ENCODE assay signal across 18 cellular contexts in the genomic region with DNA sequence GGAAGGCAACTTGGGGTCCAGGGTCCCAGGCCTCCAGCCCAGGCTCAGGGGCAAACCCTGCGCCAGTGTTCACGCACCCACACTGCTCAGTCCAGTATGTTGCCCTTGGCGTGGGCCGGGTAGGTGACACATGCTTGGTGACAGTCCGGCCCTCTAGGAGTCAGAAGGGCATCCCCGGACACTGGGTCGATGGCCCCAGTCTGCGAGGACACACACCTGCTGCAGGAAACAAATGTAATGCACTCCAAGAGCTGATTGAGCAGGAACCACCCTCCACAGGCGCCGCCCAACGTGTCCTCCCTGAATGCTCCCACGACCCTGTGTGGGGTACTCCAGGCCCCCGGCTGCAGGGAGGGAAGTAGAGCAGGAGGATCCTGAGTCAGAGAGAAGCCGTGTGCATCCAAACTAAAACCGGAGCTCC.
DNase-seq lines count a peak whose midpoint lies in the region; ATAC-seq, FAIRE-seq and TF ChIP-seq lines count a peak whose summit lies in the region.
"Had no signal": no experiment of that assay in that cellular context is flagged by ENCODE, and none has a peak within 500 bp of the region (broad histone marks: within the 10 kb centered on the region; RNA-seq: fewer than 3 reads in every experiment).

No MANE protein-coding gene starts in this region.

- no peaks in the 10 kb centered on the region for H3K36me3 Mint-ChIP-seq in activated naive CD8-positive, alpha-beta T cell treated with anti-CD3 and anti-CD28 coated beads, Interleukin-2, amount 10 ng/mL, durations not matched to agents 7 days and 5 days
- no peaks in the 10 kb centered on the region for H3K36me3 Mint-ChIP-seq in activated naive CD8-positive, alpha-beta T cell treated with anti-CD3 and anti-CD28 coated beads, Interleukin-2, amount 50 U/mL, for 24 hours (ENCODE audit: low read depth)
- no peaks in the 10 kb centered on the region for H3K36me3 Mint-ChIP-seq in neural progenitor cell
- H3K36me3 Mint-ChIP-seq: T-cell had no signal

- no peaks in the 10 kb centered on the region for H3K9me3 Mint-ChIP-seq in activated naive CD8-positive, alpha-beta T cell treated with anti-CD3 and anti-CD28 coated beads, Interleukin-2, amount 10 ng/mL, durations not matched to agents 7 days and 5 days
- H3K9me3 Mint-ChIP-seq in activated naive CD8-positive, alpha-beta T cell treated with anti-CD3 and anti-CD28 coated beads, Interleukin-2, amount 50 U/mL, for 24 hours = no peaks in the 10 kb centered on the region
- peaks cover under 1% of the 10 kb centered on the region for H3K9me3 Mint-ChIP-seq in neural progenitor cell
- H3K9me3 Mint-ChIP-seq: T-cell had no signal

- no peaks in the 10 kb centered on the region for H3K27me3 ChIP-seq in heart left ventricle
- no peaks in the 10 kb centered on the region for H3K27me3 ChIP-seq in neural progenitor cell
- H3K27me3 ChIP-seq: ascending aorta, stomach, vagina had no signal

- H3K79me2 ChIP-seq in neural progenitor cell (ENCODE audit: low read depth) = no peaks in the 10 kb centered on the region

- H3K27ac Mint-ChIP-seq in activated naive CD8-positive, alpha-beta T cell treated with anti-CD3 and anti-CD28 coated beads, Interleukin-2, amount 10 ng/mL, durations not matched to agents 7 days and 5 days = no peak overlapping the region
- H3K27ac Mint-ChIP-seq in activated naive CD8-positive, alpha-beta T cell treated with anti-CD3 and anti-CD28 coated beads, Interleukin-2, amount 50 U/mL, for 24 hours = no peak overlapping the region
- H3K27ac Mint-ChIP-seq in neural progenitor cell = peak overlapping the region; percentile 53
- H3K27ac Mint-ChIP-seq: HFFc6, T-cell had no signal

- FAIRE-seq in GM19239 (lab: Jason Lieb, UNC) = no peak
- FAIRE-seq: colon had no signal

- no peaks in the 10 kb centered on the region for H3K27me3 Mint-ChIP-seq in activated naive CD8-positive, alpha-beta T cell treated with anti-CD3 and anti-CD28 coated beads, Interleukin-2, amount 10 ng/mL, durations not matched to agents 7 days and 5 days
- no peaks in the 10 kb centered on the region for H3K27me3 Mint-ChIP-seq in activated naive CD8-positive, alpha-beta T cell treated with anti-CD3 and anti-CD28 coated beads, Interleukin-2, amount 50 U/mL, for 24 hours
- peaks cover 5% of the 10 kb centered on the region for H3K27me3 Mint-ChIP-seq in neural progenitor cell (ENCODE audit: insufficient read depth, low read depth)

- 49 to 65% (median 59%) methylated on average over 7 to 15 of the region's 15 CpGs for WGBS in heart left ventricle, 4 donors

- H2AFZ ChIP-seq in neural progenitor cell (replicated peaks) = no peak overlapping the region

- no peak for TF ChIP-seq CTCF in heart left ventricle (IDR thresholded peaks at IDR 0.05)
- no peak for TF ChIP-seq CTCF in neural progenitor cell (IDR thresholded peaks at IDR 0.05)

- H3K4me2 ChIP-seq in neural progenitor cell = no peak overlapping the region

- peak; percentile 19 for DNase-seq in activated naive CD8-positive, alpha-beta T cell treated with anti-CD3 and anti-CD28 coated beads, Interleukin-2, amount 10 ng/mL, durations not matched to agents 7 days and 5 days
- no peak for DNase-seq in activated naive CD8-positive, alpha-beta T cell treated with anti-CD3 and anti-CD28 coated beads, Interleukin-2, amount 50 U/mL, for 24 hours
- DNase-seq in heart left ventricle (peak in 4 of 5 donors; percentile 16 to 75 (median 62)), neural progenitor cell (ENCODE audit: low spot score) (no peak), GM19239 (ENCODE audit: insufficient read length, low spot score) (no peak), pons (ENCODE audit: low spot score) (no peak), T-helper 2 cell (no peak)
- no peak for DNase-seq in stimulated activated CD4-positive, alpha-beta T cell treated with anti-CD3 and anti-CD28 coated beads, Interleukin-1b, Interleukin-23, amount 100 ng/mL, for 48 hours
- DNase-seq: Caco-2, HFFc6, NCI-H226, WERI-Rb-1 had no signal

- H3K4me1 Mint-ChIP-seq in activated naive CD8-positive, alpha-beta T cell treated with anti-CD3 and anti-CD28 coated beads, Interleukin-2, amount 10 ng/mL, durations not matched to agents 7 days and 5 days = peaks cover 1% of the 10 kb centered on the region
- H3K4me1 Mint-ChIP-seq in activated naive CD8-positive, alpha-beta T cell treated with anti-CD3 and anti-CD28 coated beads, Interleukin-2, amount 50 U/mL, for 24 hours = peaks cover 3% of the 10 kb centered on the region
- H3K4me1 Mint-ChIP-seq in neural progenitor cell = peaks cover 26% of the 10 kb centered on the region

- H3K9ac ChIP-seq in neural progenitor cell = no peak overlapping the region

- H3K9me3 ChIP-seq in heart left ventricle = no peaks in the 10 kb centered on the region
- no peaks in the 10 kb centered on the region for H3K9me3 ChIP-seq in neural progenitor cell (ENCODE audit: low read depth)
- H3K9me3 ChIP-seq: ascending aorta, Caco-2, prostate gland, stomach, vagina had no signal

- H3K4me3 ChIP-seq in heart left ventricle (no peak overlapping the region), neural progenitor cell (no peak overlapping the region)
- H3K4me3 ChIP-seq: ascending aorta, prostate gland, stomach, vagina had no signal

- no peaks in the 10 kb centered on the region for H4K20me1 ChIP-seq in neural progenitor cell (ENCODE audit: low read depth)

- intact Hi-C loops in heart left ventricle (cut with DNase I) = loop anchor here in 3 of 10 donors (5.0 to 10.0 kb wide), 3 partner anchors 83 to 155 kb away; no protein-coding TSS in a partner anchor

- H3K36me3 ChIP-seq in heart left ventricle (no peaks in the 10 kb centered on the region), neural progenitor cell (no peaks in the 10 kb centered on the region)
- H3K36me3 ChIP-seq: ascending aorta, prostate gland, stomach, vagina, WERI-Rb-1 had no signal

- H3F3A ChIP-seq in neural progenitor cell (ENCODE audit: low read depth) = no peaks in the 10 kb centered on the region

- ATAC-seq in activated naive CD8-positive, alpha-beta T cell treated with anti-CD3 and anti-CD28 coated beads, Interleukin-2, amount 10 ng/mL, durations not matched to agents 7 days and 5 days (ENCODE audit: low read depth) = no peak
- no peak for ATAC-seq in activated naive CD8-positive, alpha-beta T cell treated with anti-CD3 and anti-CD28 coated beads, Interleukin-2, amount 50 U/mL, for 24 hours
- ATAC-seq in heart left ventricle = peak; percentile 42 to 69 (median 60)
- ATAC-seq: T-cell had no signal

- POLR2A ChIA-PET in activated naive CD8-positive, alpha-beta T cell treated with anti-CD3 and anti-CD28 coated beads, Interleukin-2, amount 10 ng/mL, durations not matched to agents 7 days and 5 days (lab: Charles Lee) = no interaction called here

- no peak for TF ChIP-seq POLR2A in heart left ventricle (IDR thresholded peaks at IDR 0.05)

- H3K4me1 ChIP-seq in heart left ventricle (peaks cover 0 to 56% (median 22%) of the 10 kb centered on the region in 12 donors), neural progenitor cell (peaks cover 7% of the 10 kb centered on the region)
- H3K4me1 ChIP-seq: ascending aorta had no signal

- H3K4me3 Mint-ChIP-seq in activated naive CD8-positive, alpha-beta T cell treated with anti-CD3 and anti-CD28 coated beads, Interleukin-2, amount 10 ng/mL, durations not matched to agents 7 days and 5 days = no peak overlapping the region
- H3K4me3 Mint-ChIP-seq in activated naive CD8-positive, alpha-beta T cell treated with anti-CD3 and anti-CD28 coated beads, Interleukin-2, amount 50 U/mL, for 24 hours = no peak overlapping the region
- peak overlapping the region; percentile 50 for H3K4me3 Mint-ChIP-seq in neural progenitor cell
- H3K4me3 Mint-ChIP-seq: HFFc6, T-cell had no signal

- H3K27ac ChIP-seq in heart left ventricle (peak overlapping the region in 7 of 12 donors; percentile 46 to 72 (median 55)), neural progenitor cell (no peak overlapping the region)
- H3K27ac ChIP-seq: ascending aorta, prostate gland, stomach, vagina, WERI-Rb-1 had no signal

Comparison
In these comparisons a context has a peak if more than half of its experiments do, and no peak if none do; other contexts are left out.
1. DNase-seq: peak in activated naive CD8-positive, alpha-beta T cell treated with anti-CD3 and anti-CD28 coated beads, Interleukin-2, amount 10 ng/mL, durations not matched to agents 7 days and 5 days (single experiment) and heart left ventricle (4 of 5); none in activated naive CD8-positive, alpha-beta T cell treated with anti-CD3 and anti-CD28 coated beads, Interleukin-2, amount 50 U/mL, for 24 hours (single experiment), neural progenitor cell (single experiment), GM19239 (single experiment), stimulated activated CD4-positive, alpha-beta T cell treated with anti-CD3 and anti-CD28 coated beads, Interleukin-1b, Interleukin-23, amount 100 ng/mL, for 48 hours (single experiment), pons (single experiment) and T-helper 2 cell (0 of 5).
2. ATAC-seq: peak in heart left ventricle (4 of 4); none in activated naive CD8-positive, alpha-beta T cell treated with anti-CD3 and anti-CD28 coated beads, Interleukin-2, amount 10 ng/mL, durations not matched to agents 7 days and 5 days (single experiment) and activated naive CD8-positive, alpha-beta T cell treated with anti-CD3 and anti-CD28 coated beads, Interleukin-2, amount 50 U/mL, for 24 hours (single experiment).